Comparison of ENCODE assay signal across 2 cellular contexts in genomic region chr22:20263409-20264281, GRCh38. TPM values are rescaled to one million over a fixed set of nuclear protein-coding genes. Genes with fewer than 3 reads are reported as not detected.
"Had no signal": no experiment of that assay in that cellular context is flagged by ENCODE, and none has a peak within 500 bp of the region (broad histone marks: within the 10 kb centered on the region; RNA-seq: fewer than 3 reads in every experiment).

No MANE protein-coding gene starts in this region.

RNA-seq across cellular contexts. Expression of gene RTN4R, which starts 4.5 kb away (rescaled TPM):
- total RNA-seq: activated B cell treated with CpG ODN at 0.5 μM for 24 hours, OCI-LY7 had no signal
